ENCODE assay signal across 28 cellular contexts in genomic region chr21:45381865-45382697, GRCh38. TPM values are rescaled to one million over a fixed set of nuclear protein-coding genes. Genes with fewer than 3 reads are reported as not detected.
A peak's percentile ranks its signal among the peaks of the same experiment; 100 is the strongest.
DNase-seq lines count a peak whose midpoint lies in the region; ATAC-seq, FAIRE-seq and TF ChIP-seq lines count a peak whose summit lies in the region.
"Had no signal": no experiment of that assay in that cellular context is flagged by ENCODE, and none has a peak within 500 bp of the region (broad histone marks: within the 10 kb centered on the region; RNA-seq: fewer than 3 reads in every experiment).

No MANE protein-coding gene starts in this region.

- TF ChIP-seq CTCF in Caco-2 (IDR thresholded peaks at IDR 0.05; ENCODE audit: insufficient read depth in 1 of 2, low read depth in 1 of 2, low read length in 1 of 2, severe bottlenecking in 1 of 2, unreplicated experiment in 1 of 2) (no peak), H1 (IDR thresholded peaks at IDR 0.05; ENCODE audit: control extremely low read depth in 1 of 3, insufficient read depth in 1 of 3, low read depth in 1 of 3, low read length in 3 of 3) (no peak), left lung (IDR thresholded peaks at IDR 0.05) (no peak), GM13976 (IDR thresholded peaks at IDR 0.05; ENCODE audit: borderline replicate concordance, control extremely low read depth, extremely low read depth, insufficient read depth, missing control alignments) (no peak)

- H3K4me3 ChIP-seq in Caco-2 (ENCODE audit: low read depth, low read length) (no peak overlapping the region), H1 (ENCODE audit: extremely low read depth in 1 of 4, insufficient read depth in 2 of 4, low read depth in 3 of 4, low read length in 4 of 4) (no peak overlapping the region), left lung (no peak overlapping the region)
- H3K4me3 ChIP-seq: BLaER1 treated with 17β-estradiol and CSF1 and Interleukin-3, amounts not matched to agents 10 nM and 100 nM; colonic mucosa; PC-9 had no signal

- H3K4me1 Mint-ChIP-seq in Caco-2 (ENCODE audit: low read depth, unreplicated experiment), result peaks cover 16% of the 10 kb centered on the region
- peaks cover 0 to 4% of the 10 kb centered on the region in 2 donors for H3K4me1 Mint-ChIP-seq in stimulated activated naive B cell treated with anti-CD40 and anti-IgM and Interleukin-4, amounts not matched to agents 10 μg/mL and 1 μg/mL and 100 μg/mL, for 72 hours
- H3K4me1 Mint-ChIP-seq: activated CD4-positive, alpha-beta memory T cell treated with anti-CD3 and anti-CD28 coated beads, Interleukin-2, amount 10 ng/mL, durations not matched to agents 7 days and 5 days had no signal

- H3K9ac ChIP-seq in H1 (replicated peaks in 1 of 4; ENCODE audit: extremely low read depth in 1 of 4, low read depth in 3 of 4, low read length in 3 of 4), result no peak overlapping the region
- H3K9ac ChIP-seq: BLaER1 treated with 17β-estradiol and CSF1 and Interleukin-3, amounts not matched to agents 10 nM and 100 nM had no signal

- no peak overlapping the region for H2BK120ac ChIP-seq in H1 (replicated peaks; ENCODE audit: low read depth, low read length)

- FAIRE-seq in H1 (lab: Jason Lieb, UNC), result no peak
- FAIRE-seq: bronchial epithelial cell, GM12891, keratinocyte had no signal

- DNase-seq in Caco-2 (peak in 1 of 2 experiments; percentile 22), H1 (ENCODE audit: low read depth in 1 of 2, low spot score in 2 of 2) (no peak), left lung (peak; percentile 24 to 51), posterior vena cava (ENCODE audit: low spot score) (peak; percentile 74), HuH-7.5 (ENCODE audit: low spot score) (no peak), GM13976 (ENCODE audit: low spot score) (no peak)
- no peak for DNase-seq in stimulated activated naive B cell treated with anti-CD40 and anti-IgM and Interleukin-4, amounts not matched to agents 10 μg/mL and 1 μg/mL and 100 μg/mL, for 72 hours
- DNase-seq: activated CD4-positive, alpha-beta memory T cell treated with anti-CD3 and anti-CD28 coated beads, Interleukin-2, amount 10 ng/mL, durations not matched to agents 7 days and 5 days; activated CD8-positive, alpha-beta memory T cell treated with anti-CD3 and anti-CD28 coated beads, Interleukin-2, amount 50 U/mL, for 4 hours; activated naive CD4-positive, alpha-beta T cell treated with anti-CD3 and anti-CD28 coated beads for 36 hours; colonic mucosa; DMS53; effector CD8-positive, alpha-beta T cell; Karpas-422; NCI-H1417 treated with DMSO at 0.1 percent for 48 hours; NCI-H2029 treated with DMSO at 0.1 percent for 48 hours; nephron progenitor cell; PC-9; SIG-M5; stimulated activated CD4-positive, alpha-beta T cell treated with anti-CD3 and anti-CD28 coated beads, Interleukin-4, amount 100 ng/mL, for 24 hours; trophoblast cell had no signal

- CTCF ChIA-PET in Caco-2 (lab: Charles Lee), result no interaction called here
- CTCF ChIA-PET in H1 (lab: Charles Lee; ENCODE audit: partially characterized antibody), result interaction anchor here (0.7 to 3.3 kb wide), 6 partner anchors 8 to 90 kb away, joined by 3 to 10 read pairs (median 3); no protein-coding TSS in a partner anchor

- H4K20me1 ChIP-seq in H1 (replicated peaks in 1 of 2; ENCODE audit: control insufficient read depth in 1 of 2, insufficient read depth in 2 of 2, low read length in 2 of 2), result no peaks in the 10 kb centered on the region

- no peak for TF ChIP-seq EP300 in H1 (IDR thresholded peaks at IDR 0.05; ENCODE audit: borderline replicate concordance in 1 of 2, low read depth in 2 of 2, low read length in 2 of 2)

- H3K23ac ChIP-seq in H1 (ENCODE audit: insufficient read length), result no peak overlapping the region

- H3K18ac ChIP-seq in H1 (ENCODE audit: extremely low read depth, low read length), result no peak overlapping the region

- H4K91ac ChIP-seq in H1 (replicated peaks; ENCODE audit: insufficient read length, low read length), result no peak overlapping the region

- H3K4me1 ChIP-seq in Caco-2, result peaks cover 26% of the 10 kb centered on the region
- H3K4me1 ChIP-seq in H1 (replicated peaks in 1 of 4; ENCODE audit: control insufficient read depth in 3 of 4, insufficient read depth in 4 of 4, low read length in 3 of 4), result peaks cover 6 to 7% (median 7%) of the 10 kb centered on the region in 4 experiments
- peaks cover 0 to 5% of the 10 kb centered on the region in 2 donors for H3K4me1 ChIP-seq in left lung
- H3K4me1 ChIP-seq: colonic mucosa had no signal

- no peak overlapping the region for H2BK5ac ChIP-seq in H1 (ENCODE audit: low read depth, low read length)

- H2AFZ ChIP-seq in H1 (ENCODE audit: low read length), result no peak overlapping the region
- H2AFZ ChIP-seq: PC-9 had no signal

- H3K9me3 ChIP-seq in Caco-2 (0 out of 2 replicates have a peak, but pooled peaks cover 3% of the 10 kb centered on the region), H1 (ENCODE audit: insufficient read depth in 2 of 2, low read depth in 1 of 2, low read length in 1 of 2) (peaks cover 6% of the 10 kb centered on the region in 2 experiments; a peak in 3 of 4 replicates), left lung (no peaks in the 10 kb centered on the region)
- H3K9me3 ChIP-seq: colonic mucosa had no signal

- no TSS peak for BruUV-seq in Caco-2 (replicated peaks; lab: Mats Ljungman, UMichigan)

- no peaks in the 10 kb centered on the region for H3K23me2 ChIP-seq in H1 (ENCODE audit: low read depth, low read length)

- no peak overlapping the region for H3K56ac ChIP-seq in H1 (replicated peaks; ENCODE audit: insufficient read length, low read depth, low read length)

- POLR2A ChIA-PET in Caco-2 (lab: Charles Lee) (interaction anchor here (1.2 kb wide), 1 partner anchor 23 kb away, joined by 3 read pairs; no protein-coding TSS in a partner anchor), H1 (lab: Charles Lee; ENCODE audit: partially characterized antibody) (no interaction called here)

- TF ChIP-seq RAD21 in H1 (IDR thresholded peaks at IDR 0.05 in 1 of 2, conservative IDR thresholded peaks at IDR 0.05 in 1 of 2; ENCODE audit: low read depth in 2 of 2, low read length in 2 of 2), result no peak

- H4K8ac ChIP-seq in H1 (ENCODE audit: extremely low read depth, insufficient read depth, low read length), result 0 out of 2 replicates have a peak overlapping the region, but pooled peaks have one; percentile 14

- intact Hi-C loops in Caco-2 (cut with micrococcal nuclease; ENCODE audit: unreplicated experiment) (loop anchor here (10.0 kb wide), 1 partner anchor 53 kb away; no protein-coding TSS in a partner anchor), left lung (cut with DNase I) (no loop called here), posterior vena cava (cut with DNase I) (no loop called here)

- no peak overlapping the region for H3K4me3 Mint-ChIP-seq in Caco-2 (ENCODE audit: unreplicated experiment)
- no peak overlapping the region for H3K4me3 Mint-ChIP-seq in stimulated activated naive B cell treated with anti-CD40 and anti-IgM and Interleukin-4, amounts not matched to agents 10 μg/mL and 1 μg/mL and 100 μg/mL, for 72 hours
- H3K4me3 Mint-ChIP-seq: activated CD4-positive, alpha-beta memory T cell treated with anti-CD3 and anti-CD28 coated beads, Interleukin-2, amount 10 ng/mL, durations not matched to agents 7 days and 5 days; activated naive CD4-positive, alpha-beta T cell treated with anti-CD3 and anti-CD28 coated beads for 36 hours; nephron progenitor cell; T-helper 2 cell treated with Interferon-gamma antibody and Interleukin-4, amounts not matched to agents 5 μg/mL and 100 μg/mL, for 36 hours had no signal

- H2BK12ac ChIP-seq in H1 (ENCODE audit: low read depth, low read length), result peak overlapping the region; percentile 43; the same call in 1 of the 2 replicates

- H3K36me3 ChIP-seq in Caco-2 (ENCODE audit: control insufficient read depth, insufficient read depth, low read length) (no peaks in the 10 kb centered on the region), H1 (ENCODE audit: control insufficient read depth in 2 of 4, insufficient read depth in 4 of 4, low read length in 3 of 4) (no peaks in the 10 kb centered on the region), left lung (no peaks in the 10 kb centered on the region)
- H3K36me3 ChIP-seq: BLaER1 treated with 17β-estradiol and CSF1 and Interleukin-3, amounts not matched to agents 10 nM and 100 nM; colonic mucosa had no signal

- peaks cover 8% of the 10 kb centered on the region for H3K9me3 Mint-ChIP-seq in Caco-2 (ENCODE audit: unreplicated experiment)
- peaks cover 0 to 2% of the 10 kb centered on the region in 2 donors for H3K9me3 Mint-ChIP-seq in stimulated activated naive B cell treated with anti-CD40 and anti-IgM and Interleukin-4, amounts not matched to agents 10 μg/mL and 1 μg/mL and 100 μg/mL, for 72 hours
- H3K9me3 Mint-ChIP-seq: activated CD4-positive, alpha-beta memory T cell treated with anti-CD3 and anti-CD28 coated beads, Interleukin-2, amount 10 ng/mL, durations not matched to agents 7 days and 5 days; T-helper 2 cell treated with Interferon-gamma antibody and Interleukin-4, amounts not matched to agents 5 μg/mL and 100 μg/mL, for 36 hours had no signal

- H3K27me3 ChIP-seq in Caco-2 (replicated peaks; ENCODE audit: control insufficient read depth, insufficient read depth, low read length), result no peaks in the 10 kb centered on the region
- H3K27me3 ChIP-seq in H1 (replicated peaks in 1 of 4; ENCODE audit: control insufficient read depth in 3 of 4, extremely low read depth in 1 of 4, insufficient read depth in 3 of 4, low read length in 3 of 4), result no peaks in the 10 kb centered on the region; a peak in 1 of 7 replicates
- peaks cover 0 to 29% of the 10 kb centered on the region in 2 donors for H3K27me3 ChIP-seq in left lung
- H3K27me3 ChIP-seq: colonic mucosa had no signal

- no peak overlapping the region for H3K4ac ChIP-seq in H1 (replicated peaks; ENCODE audit: insufficient read length, low read depth, low read length)

- H2BK20ac ChIP-seq in H1 (ENCODE audit: low read length), result no peak overlapping the region

- no peaks in the 10 kb centered on the region for H3K79me1 ChIP-seq in H1 (ENCODE audit: low read depth, low read length)

- TF ChIP-seq POLR2A in H1 (IDR thresholded peaks at IDR 0.05; ENCODE audit: control extremely low read depth in 1 of 2, low read depth in 2 of 2, low read length in 2 of 2), result no peak

- H3K27me3 Mint-ChIP-seq in Caco-2 (ENCODE audit: insufficient read depth, unreplicated experiment), result no peaks in the 10 kb centered on the region
- peaks cover 40% of the 10 kb centered on the region in 2 donors for H3K27me3 Mint-ChIP-seq in stimulated activated naive B cell treated with anti-CD40 and anti-IgM and Interleukin-4, amounts not matched to agents 10 μg/mL and 1 μg/mL and 100 μg/mL, for 72 hours

- no peaks in the 10 kb centered on the region for H3K79me2 ChIP-seq in H1 (ENCODE audit: control insufficient read depth in 1 of 2, insufficient read depth in 2 of 2, low read length in 2 of 2)

- no peak overlapping the region for H2AK5ac ChIP-seq in H1 (ENCODE audit: low read depth, low read length)

- in situ Hi-C loops in GM13976 (cut with MboI; ENCODE audit: low sequenced_read_pairs, unreplicated experiment), result no loop called here

- H3K27ac Mint-ChIP-seq in Caco-2 (ENCODE audit: unreplicated experiment), result peak overlapping the region; percentile 53
- H3K27ac Mint-ChIP-seq in stimulated activated naive B cell treated with anti-CD40 and anti-IgM and Interleukin-4, amounts not matched to agents 10 μg/mL and 1 μg/mL and 100 μg/mL, for 72 hours, result no peak overlapping the region
- H3K27ac Mint-ChIP-seq: activated CD4-positive, alpha-beta memory T cell treated with anti-CD3 and anti-CD28 coated beads, Interleukin-2, amount 10 ng/mL, durations not matched to agents 7 days and 5 days; activated naive CD4-positive, alpha-beta T cell treated with anti-CD3 and anti-CD28 coated beads for 36 hours; nephron progenitor cell; T-helper 2 cell treated with Interferon-gamma antibody and Interleukin-4, amounts not matched to agents 5 μg/mL and 100 μg/mL, for 36 hours had no signal

- WGBS in H1 (ENCODE audit: extremely low coverage in 1 of 2, insufficient coverage in 1 of 2, insufficient read length in 1 of 2, insufficient replicate concordance in 2 of 2, low coverage in 1 of 2, low lambda C conversion rate in 2 of 2, missing lambda C conversion rate in 1 of 2), 2 experiments, result 89% methylated on average over 26 of the region's 28 CpGs; no CpG with 5 or more reads in 1 of the 2 experiments

- H3K14ac ChIP-seq in H1 (ENCODE audit: insufficient read length), result no peak overlapping the region

- H3K4me2 ChIP-seq in H1 (ENCODE audit: insufficient read depth in 1 of 2, low read depth in 2 of 2, low read length in 2 of 2), result no peak overlapping the region
- H3K4me2 ChIP-seq: PC-9 had no signal

- ATAC-seq in left lung (no peak), HG02642 (IDR thresholded peaks at IDR 0.05; ENCODE audit: poor library complexity, unreplicated experiment) (no peak)
- ATAC-seq in stimulated activated naive B cell treated with anti-CD40 and anti-IgM and Interleukin-4, amounts not matched to agents 10 μg/mL and 1 μg/mL and 100 μg/mL, for 72 hours (replicated peaks), result no peak

- H2BK15ac ChIP-seq in H1 (ENCODE audit: low read length), result peak overlapping the region; percentile 46; the same call in 1 of the 2 replicates

- H3K36me3 Mint-ChIP-seq in Caco-2 (ENCODE audit: insufficient read depth, unreplicated experiment), result peaks cover 6% of the 10 kb centered on the region
- peaks cover 0 to 4% of the 10 kb centered on the region in 2 donors for H3K36me3 Mint-ChIP-seq in stimulated activated naive B cell treated with anti-CD40 and anti-IgM and Interleukin-4, amounts not matched to agents 10 μg/mL and 1 μg/mL and 100 μg/mL, for 72 hours

- H3K27ac ChIP-seq in H1 (ENCODE audit: low read depth, low read length) (no peak overlapping the region), left lung (no peak overlapping the region)
- H3K27ac ChIP-seq: BLaER1 treated with 17β-estradiol and CSF1 and Interleukin-3, amounts not matched to agents 10 nM and 100 nM; colonic mucosa; HL-60; PC-9 had no signal

- no peak overlapping the region for H4K5ac ChIP-seq in H1 (ENCODE audit: insufficient read length, low read depth, low read length)

RNA-seq across cellular contexts. Expression of gene COL18A1, which starts 22.9 kb away (rescaled TPM):
- 160 and 170 TPM in 2 replicates for total RNA-seq in Caco-2 (2022)
- total RNA-seq in H1 (2021; fragmentation: NEBNext Ultra II Directional; extraction: Animal tissue kit (Norgen Biotek cat#: 25700)), result 201 and 205 TPM in 2 replicates
- 145 and 239 TPM in 2 replicates for polyA plus RNA-seq in H1 (2011; rRNA removed)
- polyA plus RNA-seq in H1 (2011; cell fraction: cytosol; rRNA removed), result 167 TPM
- 627 TPM for polyA plus RNA-seq in H1 (2011; cell fraction: nucleus; rRNA removed)
- 80.5 to 132 TPM (median 130 TPM) in 4 replicates for polyA plus RNA-seq in H1 (2012, experiment 1 of 2)
- 88.9 TPM for polyA plus RNA-seq in H1 (2012, experiment 2 of 2)
- 269 TPM for polyA plus RNA-seq in H1 (2013, experiment 1 of 2)
- 226 TPM for polyA plus RNA-seq in H1 (2013, experiment 2 of 2)
- polyA minus RNA-seq in H1 (2011; rRNA and poly(A)+ RNA removed), result 30.9 and 31.7 TPM in 2 replicates
- polyA minus RNA-seq in H1 (2011; cell fraction: cytosol; rRNA and poly(A)+ RNA removed), result 90.3 TPM
- polyA minus RNA-seq in H1 (2011; cell fraction: nucleus; rRNA and poly(A)+ RNA removed), result 88.2 TPM
- 10 to 100 TPM; 64.8 to 90.2 TPM for total RNA-seq in left lung
- total RNA-seq in posterior vena cava, result 100 to 1,000 TPM; 117 to 133 TPM

Comparison
In these comparisons a context has a peak if more than half of its experiments do, and no peak if none do; other contexts are left out.
1. DNase-seq: peak in left lung (2 of 2) and posterior vena cava (single experiment); none in H1 (0 of 2), HuH-7.5 (single experiment), GM13976 (single experiment) and stimulated activated naive B cell treated with anti-CD40 and anti-IgM and Interleukin-4, amounts not matched to agents 10 μg/mL and 1 μg/mL and 100 μg/mL, for 72 hours (single experiment).